7 cellular contexts compared by ENCODE assay signal in the genomic region with DNA sequence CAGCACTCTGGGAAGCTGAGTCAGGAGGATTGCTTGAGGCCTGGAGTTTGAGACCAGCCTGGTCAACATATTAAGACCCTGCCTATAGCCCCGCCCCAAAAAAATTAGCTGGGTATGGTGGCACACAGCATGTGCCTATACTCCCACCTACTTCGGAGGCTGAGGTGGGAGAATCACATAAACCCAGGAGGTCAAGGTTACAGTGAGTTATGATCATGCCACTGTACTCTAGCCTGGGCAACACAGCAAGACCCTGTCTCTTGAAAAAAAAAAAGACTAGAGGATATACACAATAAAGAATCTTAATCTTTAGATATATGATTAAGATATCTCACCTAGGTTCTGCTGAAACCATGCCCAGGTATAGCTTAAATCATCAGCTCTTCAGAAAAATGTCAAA.
"Had no signal": no experiment of that assay in that cellular context is flagged by ENCODE, and none has a peak within 500 bp of the region (broad histone marks: within the 10 kb centered on the region; RNA-seq: fewer than 3 reads in every experiment).

No MANE protein-coding gene starts in this region.

- H3K9ac ChIP-seq: KMS-11 had no signal

- FAIRE-seq: HTR-8/SVneo had no signal

- H3K9me3 Mint-ChIP-seq: IgD-negative memory B cell had no signal

- H3K4me2 ChIP-seq: KMS-11 had no signal

- H3K4me1 Mint-ChIP-seq: IgD-negative memory B cell had no signal

- H3K4me3 Mint-ChIP-seq: IgD-negative memory B cell had no signal

- H3K36me3 Mint-ChIP-seq: IgD-negative memory B cell had no signal

- H3K27ac ChIP-seq: HL-60, KMS-11 had no signal

- H3K27ac Mint-ChIP-seq: IgD-negative memory B cell had no signal

- DNase-seq: IMR-90, KBM-7, KG1 had no signal
